In genomic region chr10:115082521-115082920, GRCh38 we compare ENCODE assay signal across 19 cellular contexts. TPM values are rescaled to one million over a fixed set of nuclear protein-coding genes. Genes with fewer than 3 reads are reported as not detected.
DNase-seq lines count a peak whose midpoint lies in the region; ATAC-seq and TF ChIP-seq lines count a peak whose summit lies in the region.
"Had no signal": no experiment of that assay in that cellular context is flagged by ENCODE, and none has a peak within 500 bp of the region (broad histone marks: within the 10 kb centered on the region; RNA-seq: fewer than 3 reads in every experiment).

No MANE protein-coding gene starts in this region.

- no peak overlapping the region for H3K23ac ChIP-seq in mesenchymal stem cell (ENCODE audit: low read length in 2 of 2)

- H3K27me3 ChIP-seq in BJ (ENCODE audit: control insufficient read depth, insufficient read depth, low read length) (no peaks in the 10 kb centered on the region), mesenchymal stem cell (ENCODE audit: control insufficient read depth in 1 of 2, insufficient read depth in 1 of 2, low read length in 2 of 2) (peaks cover 0 to 12% of the 10 kb centered on the region in 2 experiments)

- H2AK5ac ChIP-seq in mesenchymal stem cell (ENCODE audit: low read length, severe bottlenecking), result no peak overlapping the region

- peak; percentile 4 for DNase-seq in BJ (ENCODE audit: low read depth)
- DNase-seq in HT1080 (ENCODE audit: low read depth), result peak; percentile 53
- peak; percentile 5 to 41 for DNase-seq in cardiac fibroblast (ENCODE audit: low read depth in 2 of 2)
- DNase-seq in mesenchymal stem cell, result peak; percentile 53
- no peak for DNase-seq in NCI-H187 treated with DMSO at 0.1 percent for 48 hours (lab: John Stamatoyannopoulos, UW)
- DNase-seq in activated CD8-positive, alpha-beta memory T cell treated with anti-CD3 and anti-CD28 coated beads, Interleukin-2, amount 10 ng/mL, durations not matched to agents 7 days and 5 days, result no peak
- DNase-seq in putamen (ENCODE audit: low spot score), result no peak
- DNase-seq: activated CD4-positive, alpha-beta T cell treated with anti-CD3 and anti-CD28 coated beads, Interleukin-2, amount 50 U/mL, for 48 hours; activated naive CD8-positive, alpha-beta T cell treated with anti-CD3 and anti-CD28 coated beads, Interleukin-2, amount 10 ng/mL, durations not matched to agents 7 days and 5 days; activated T-cell treated with anti-CD3 and anti-CD28 coated beads, Interleukin-2, amount 50 U/mL, for 4 hours; AML-193; Calu3; head of caudate nucleus; islet precursor cell; NCI-H1092 treated with DMSO at 0.1 percent for 48 hours; NCI-H774; stimulated activated CD4-positive, alpha-beta T cell treated with anti-CD3 and anti-CD28 coated beads, Interleukin-15, amount 100 ng/mL, for 24 hours had no signal

- 97% methylated on average over 2 of the region's 2 CpGs for WGBS in mesenchymal stem cell

- H3K36me3 Mint-ChIP-seq in activated CD8-positive, alpha-beta memory T cell treated with anti-CD3 and anti-CD28 coated beads, Interleukin-2, amount 10 ng/mL, durations not matched to agents 7 days and 5 days, result no peaks in the 10 kb centered on the region
- H3K36me3 Mint-ChIP-seq: activated naive CD8-positive, alpha-beta T cell treated with anti-CD3 and anti-CD28 coated beads, Interleukin-2, amount 10 ng/mL, durations not matched to agents 7 days and 5 days had no signal

- TF ChIP-seq CTCF in BJ (IDR thresholded peaks at IDR 0.05; ENCODE audit: insufficient read depth, low read depth, low read length) (no peak), cardiac fibroblast (IDR thresholded peaks at IDR 0.05; ENCODE audit: low read depth, low read length) (no peak)

- H2AFZ ChIP-seq in mesenchymal stem cell (ENCODE audit: low read depth, low read length), result no peak overlapping the region

- H3K4me3 ChIP-seq in BJ (ENCODE audit: low read depth, low read length) (no peak overlapping the region), cardiac fibroblast (replicated peaks in 1 of 2; ENCODE audit: low read depth in 2 of 2, low read length in 2 of 2) (no peak overlapping the region), mesenchymal stem cell (ENCODE audit: insufficient read depth in 1 of 2, low read depth in 1 of 2, low read length in 2 of 2) (no peak overlapping the region)

- peaks cover 4% of the 10 kb centered on the region for H3K9me3 Mint-ChIP-seq in activated CD8-positive, alpha-beta memory T cell treated with anti-CD3 and anti-CD28 coated beads, Interleukin-2, amount 10 ng/mL, durations not matched to agents 7 days and 5 days (ENCODE audit: low read depth)

- H2BK120ac ChIP-seq in mesenchymal stem cell (ENCODE audit: low read depth, low read length), result no peak overlapping the region

- H2BK5ac ChIP-seq in mesenchymal stem cell (ENCODE audit: low read depth, low read length, poor library complexity, severe bottlenecking), result no peak overlapping the region

- H3K27ac Mint-ChIP-seq in activated CD8-positive, alpha-beta memory T cell treated with anti-CD3 and anti-CD28 coated beads, Interleukin-2, amount 10 ng/mL, durations not matched to agents 7 days and 5 days, result no peak overlapping the region
- H3K27ac Mint-ChIP-seq: activated naive CD8-positive, alpha-beta T cell treated with anti-CD3 and anti-CD28 coated beads, Interleukin-2, amount 10 ng/mL, durations not matched to agents 7 days and 5 days; stimulated activated naive CD8-positive, alpha-beta T cell treated with anti-CD3 and anti-CD28 coated beads, Interleukin-15, Interleukin-2, amounts not matched to agents 100 ng/mL and 50 ng/mL, for 24 hours had no signal

- ATAC-seq in GM21381 (IDR thresholded peaks at IDR 0.05; ENCODE audit: unreplicated experiment), result no peak
- ATAC-seq in activated CD8-positive, alpha-beta memory T cell treated with anti-CD3 and anti-CD28 coated beads, Interleukin-2, amount 10 ng/mL, durations not matched to agents 7 days and 5 days, result no peak
- ATAC-seq: activated T-cell treated with anti-CD3 and anti-CD28 coated beads, Interleukin-2, amount 50 U/mL, for 4 hours had no signal

- H3K4me2 ChIP-seq in mesenchymal stem cell (ENCODE audit: low read length, poor library complexity, severe bottlenecking), result no peak overlapping the region

- H2BK12ac ChIP-seq in mesenchymal stem cell (ENCODE audit: low read length in 2 of 2), result no peak overlapping the region

- H3K36me3 ChIP-seq in BJ (ENCODE audit: control insufficient read depth, insufficient read depth, low read length) (no peaks in the 10 kb centered on the region), mesenchymal stem cell (ENCODE audit: control insufficient read depth in 1 of 2, insufficient read depth in 2 of 2, low read depth in 1 of 2, low read length in 2 of 2) (no peaks in the 10 kb centered on the region)

- no peaks in the 10 kb centered on the region for H3K79me1 ChIP-seq in mesenchymal stem cell (replicated peaks; ENCODE audit: low read length, poor library complexity, severe bottlenecking)

- H4K91ac ChIP-seq in mesenchymal stem cell (ENCODE audit: low read length), result no peak overlapping the region

- no peak overlapping the region for H3K4ac ChIP-seq in mesenchymal stem cell (ENCODE audit: low read depth in 1 of 2, low read length in 2 of 2)

- no peak overlapping the region for H3K4me3 Mint-ChIP-seq in activated CD8-positive, alpha-beta memory T cell treated with anti-CD3 and anti-CD28 coated beads, Interleukin-2, amount 10 ng/mL, durations not matched to agents 7 days and 5 days
- H3K4me3 Mint-ChIP-seq: activated naive CD8-positive, alpha-beta T cell treated with anti-CD3 and anti-CD28 coated beads, Interleukin-2, amount 10 ng/mL, durations not matched to agents 7 days and 5 days; activated T-cell treated with anti-CD3 and anti-CD28 coated beads, Interleukin-2, amount 50 U/mL, for 4 hours; stimulated activated naive CD8-positive, alpha-beta T cell treated with anti-CD3 and anti-CD28 coated beads, Interleukin-15, Interleukin-2, amounts not matched to agents 100 ng/mL and 50 ng/mL, for 24 hours had no signal

- H3K18ac ChIP-seq in mesenchymal stem cell (ENCODE audit: low read depth in 1 of 2, low read length in 2 of 2), result no peak overlapping the region

- H3K4me1 Mint-ChIP-seq in activated CD8-positive, alpha-beta memory T cell treated with anti-CD3 and anti-CD28 coated beads, Interleukin-2, amount 10 ng/mL, durations not matched to agents 7 days and 5 days, result no peaks in the 10 kb centered on the region
- H3K4me1 Mint-ChIP-seq: activated naive CD8-positive, alpha-beta T cell treated with anti-CD3 and anti-CD28 coated beads, Interleukin-2, amount 10 ng/mL, durations not matched to agents 7 days and 5 days had no signal

- H3K14ac ChIP-seq in mesenchymal stem cell (ENCODE audit: low read length in 2 of 2), result no peak overlapping the region

- peaks cover 45% of the 10 kb centered on the region for H3K27me3 Mint-ChIP-seq in activated CD8-positive, alpha-beta memory T cell treated with anti-CD3 and anti-CD28 coated beads, Interleukin-2, amount 10 ng/mL, durations not matched to agents 7 days and 5 days

- POLR2A ChIA-PET in BJ (lab: Charles Lee), result interaction anchor here (0.5 kb wide), 1 partner anchor 10 kb away, joined by 3 read pairs; no protein-coding TSS in a partner anchor

- no peaks in the 10 kb centered on the region for H3K4me1 ChIP-seq in mesenchymal stem cell (ENCODE audit: control insufficient read depth, insufficient read depth, low read depth, low read length)

- H3K27ac ChIP-seq in mesenchymal stem cell (ENCODE audit: low read length, poor library complexity, severe bottlenecking), result no peak overlapping the region

- H4K8ac ChIP-seq in mesenchymal stem cell (ENCODE audit: low read length), result no peak overlapping the region

- H3K9ac ChIP-seq in mesenchymal stem cell (ENCODE audit: low read length), result no peak overlapping the region

- H3K9me3 ChIP-seq in mesenchymal stem cell (ENCODE audit: control insufficient read depth, low read length), result peaks cover 15% of the 10 kb centered on the region

- no peak overlapping the region for H2BK15ac ChIP-seq in mesenchymal stem cell (ENCODE audit: low read depth, poor library complexity, severe bottlenecking)

- CTCF ChIA-PET in BJ (lab: Yijun Ruan, JAX), result no interaction called here
- CTCF ChIA-PET in activated CD8-positive, alpha-beta memory T cell treated with anti-CD3 and anti-CD28 coated beads, Interleukin-2, amount 10 ng/mL, durations not matched to agents 7 days and 5 days (lab: Charles Lee), result interaction anchor here (1.6 kb wide), 1 partner anchor 22 kb away, joined by 3 read pairs; no protein-coding TSS in a partner anchor

RNA-seq across cellular contexts. Expression of gene ATRNL1, which starts 10.6 kb away (rescaled TPM):
- polyA plus RNA-seq in BJ (2011; rRNA removed), result 0.02 TPM in 1 of 2 replicates, not detected in the other
- 0.33 TPM in 1 of 2 replicates, not detected in the other for polyA minus RNA-seq in BJ (2011; rRNA and poly(A)+ RNA removed)
- total RNA-seq in HT1080 (2014; rRNA removed; shearing (Covaris generic)), result 0.47 and 1.2 TPM in 2 replicates
- polyA plus RNA-seq in HT1080 (2015; cell fraction: cytosol; rRNA removed), result 0.52 and 0.86 TPM in 2 replicates
- polyA plus RNA-seq in HT1080 (2015; cell fraction: nucleus; rRNA removed), result 0.30 and 0.88 TPM in 2 replicates
- 10.4 TPM for polyA plus RNA-seq in mesenchymal stem cell (2013, experiment 1 of 2)
- 10.2 TPM for polyA plus RNA-seq in mesenchymal stem cell (2013, experiment 2 of 2)
- total RNA-seq in activated CD8-positive, alpha-beta memory T cell treated with anti-CD3 and anti-CD28 coated beads, Interleukin-2, amount 10 ng/mL, durations not matched to agents 7 days and 5 days, result under 1 TPM; 0.35 to 0.87 TPM
- total RNA-seq: activated naive CD8-positive, alpha-beta T cell treated with anti-CD3 and anti-CD28 coated beads, Interleukin-2, amount 10 ng/mL, durations not matched to agents 7 days and 5 days had no signal

Comparison
In these comparisons a context has a peak if more than half of its experiments do, and no peak if none do; other contexts are left out.
1. DNase-seq: peak in BJ (single experiment), HT1080 (single experiment), cardiac fibroblast (2 of 2) and mesenchymal stem cell (single experiment); none in NCI-H187 treated with DMSO at 0.1 percent for 48 hours (single experiment), activated CD8-positive, alpha-beta memory T cell treated with anti-CD3 and anti-CD28 coated beads, Interleukin-2, amount 10 ng/mL, durations not matched to agents 7 days and 5 days (single experiment) and putamen (single experiment).